In the genomic region with DNA sequence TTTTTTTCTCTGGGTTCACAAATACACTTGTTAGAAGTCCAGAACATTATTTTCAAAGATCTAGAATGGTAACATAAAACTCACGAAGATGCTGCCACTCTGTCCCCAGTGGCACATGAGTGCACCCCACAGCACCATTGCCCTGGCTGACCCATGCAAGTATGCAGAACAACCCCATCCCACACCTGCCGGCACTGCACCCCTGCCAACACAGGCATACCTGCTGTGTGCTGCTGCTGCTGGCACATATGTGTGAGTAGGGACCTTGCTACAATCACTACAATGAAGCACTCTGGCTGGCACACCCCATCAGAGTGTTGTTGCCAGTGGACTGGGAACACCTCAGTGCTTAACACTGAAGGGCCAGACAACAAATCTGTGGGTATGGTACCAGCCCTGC, we compare ENCODE assay signal across 25 cellular contexts.
"Had no signal": no experiment of that assay in that cellular context is flagged by ENCODE, and none has a peak within 500 bp of the region (broad histone marks: within the 10 kb centered on the region; RNA-seq: fewer than 3 reads in every experiment).

No MANE protein-coding gene starts in this region.

- H3K9me3 ChIP-seq: colonic mucosa, esophagus muscularis mucosa, esophagus squamous epithelium, gastrocnemius medialis, gastroesophageal sphincter, heart left ventricle had no signal

- H3K36me3 ChIP-seq: colonic mucosa, esophagus muscularis mucosa, esophagus squamous epithelium, gastrocnemius medialis, gastroesophageal sphincter, heart left ventricle had no signal

- DNase-seq: colonic mucosa; cortex of kidney; dermis blood vessel endothelial cell; dorsolateral prefrontal cortex; effector CD4-positive, alpha-beta T cell; effector CD8-positive, alpha-beta T cell; effector memory CD4-positive, alpha-beta T cell; effector memory CD8-positive, alpha-beta T cell; endodermal cell; erythroblast; esophagus squamous epithelium; foreskin fibroblast; foreskin keratinocyte; gastrocnemius medialis; glutamatergic neuron; head of caudate nucleus; heart left ventricle had no signal

- H3K27me3 Mint-ChIP-seq: dendritic cell treated with granulocyte-macrophage colony-stimulating factor and Interleukin-4, amounts not matched to agents 40 ng/mL and 50 ng/mL, for 4 days; effector memory CD8-positive, alpha-beta T cell had no signal

- FAIRE-seq: endometrium, endothelial cell of umbilical vein had no signal

- H3K4me1 ChIP-seq: colonic mucosa, esophagus muscularis mucosa, esophagus squamous epithelium, foreskin keratinocyte, gastrocnemius medialis, gastroesophageal sphincter, heart left ventricle had no signal

- H3K4me3 Mint-ChIP-seq: dendritic cell treated with granulocyte-macrophage colony-stimulating factor and Interleukin-4, amounts not matched to agents 40 ng/mL and 50 ng/mL, for 4 days; effector memory CD8-positive, alpha-beta T cell; endodermal cell had no signal

- H3K9me3 Mint-ChIP-seq: dendritic cell treated with granulocyte-macrophage colony-stimulating factor and Interleukin-4, amounts not matched to agents 40 ng/mL and 50 ng/mL, for 4 days; effector memory CD8-positive, alpha-beta T cell; endodermal cell had no signal

- H3K27ac ChIP-seq: colonic mucosa, coronary artery, dorsolateral prefrontal cortex, epithelial cell of prostate, esophagus muscularis mucosa, esophagus squamous epithelium, foreskin keratinocyte, gastrocnemius medialis, gastroesophageal sphincter, heart left ventricle had no signal

- ATAC-seq: effector memory CD8-positive, alpha-beta T cell; esophagus mucosa; foreskin keratinocyte; gastrocnemius medialis; gastroesophageal sphincter; heart left ventricle had no signal

- H3K27ac Mint-ChIP-seq: dendritic cell treated with granulocyte-macrophage colony-stimulating factor and Interleukin-4, amounts not matched to agents 40 ng/mL and 50 ng/mL, for 4 days; effector memory CD8-positive, alpha-beta T cell; endodermal cell had no signal

- H3K4me3 ChIP-seq: colonic mucosa, coronary artery, dorsolateral prefrontal cortex, esophagus muscularis mucosa, esophagus squamous epithelium, gastrocnemius medialis, gastroesophageal sphincter, heart left ventricle had no signal
